8 cellular contexts compared by ENCODE assay signal in the genomic region with DNA sequence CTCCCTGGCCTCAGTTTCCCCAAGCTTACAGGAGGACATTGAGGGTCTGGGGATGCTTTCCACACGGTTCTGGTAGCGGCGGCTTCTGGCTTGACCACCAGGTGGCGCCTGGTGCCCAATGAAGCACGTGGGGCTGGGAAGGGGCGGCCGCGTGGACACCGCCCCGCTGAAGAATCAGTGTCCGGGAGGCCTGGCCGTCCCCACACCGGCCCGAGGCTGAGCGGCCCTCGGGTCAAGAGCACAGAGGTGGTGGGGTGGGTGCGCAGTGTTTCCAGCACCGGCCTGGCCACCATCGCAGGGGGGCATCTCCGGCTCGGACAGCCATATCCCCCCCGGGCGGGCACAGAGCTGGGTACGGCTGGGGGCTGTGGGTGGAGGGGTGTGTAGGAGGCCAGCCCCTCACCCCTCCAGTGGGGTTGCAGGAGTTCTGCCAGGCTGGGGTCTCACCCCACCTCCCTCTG. TPM values are rescaled to one million over a fixed set of nuclear protein-coding genes. Genes with fewer than 3 reads are reported as not detected.
A peak's percentile ranks its signal among the peaks of the same experiment; 100 is the strongest.
DNase-seq lines count a peak whose midpoint lies in the region; ATAC-seq, FAIRE-seq and TF ChIP-seq lines count a peak whose summit lies in the region.

No MANE protein-coding gene starts in this region.

- H3K4me1 ChIP-seq in A549 = 0 out of 3 replicates have a peak, but pooled peaks cover 4% of the 10 kb centered on the region
- H3K4me1 ChIP-seq in pancreas = no peaks in the 10 kb centered on the region
- H3K4me1 ChIP-seq in tibial nerve = peaks cover 0 to 36% (median 11%) of the 10 kb centered on the region in 4 donors

- no CpG with 5 or more reads among the region's 24 CpGs for WGBS in A549 (ENCODE audit: missing lambda C conversion rate)
- 9 to 22% methylated on average over 18 to 24 of the region's 24 CpGs for WGBS in pancreas, 2 donors
- WGBS in tibial nerve, 2 donors = 2 to 11% methylated on average over 7 to 21 of the region's 24 CpGs

- DNase-seq in A549 (ENCODE audit: low read depth in 1 of 2, low spot score in 1 of 2) (peak in 1 of 2 experiments; percentile 76), GM19238 (ENCODE audit: insufficient read length, low spot score) (peak; percentile 85), RPMI7951 (ENCODE audit: low read depth) (peak; percentile 58), foreskin fibroblast (peak in 1 of 2 donors; percentile 87), pancreas (peak in 5 of 6 donors; percentile 54 to 93 (median 83)), tibial nerve (ENCODE audit: low spot score in 2 of 2) (peak; percentile 66 to 79)
- DNase-seq in activated T-helper 9 cell treated with anti-CD3 and anti-CD28 coated beads, Interleukin-2, amount 50 U/mL, for 16 hours (ENCODE audit: low read depth) = peak; percentile 54

- H3K9me3 ChIP-seq in A549 (no peaks in the 10 kb centered on the region), pancreas (no peaks in the 10 kb centered on the region), tibial nerve (peaks cover 0 to 6% (median 0%) of the 10 kb centered on the region in 4 donors)

- intact Hi-C loops in pancreas (cut with DNase I) = loop anchor here (1.0 to 5.0 kb wide), 3 partner anchors 190 to 192 kb away; no protein-coding TSS in a partner anchor

- FAIRE-seq in A549 (lab: Jason Lieb, UNC) (no peak), pancreas (lab: Jason Lieb, UNC) (no peak)

- H3K27ac ChIP-seq in A549 (peak overlapping the region; percentile 59 to 85; a peak in 5 of 6 replicates), pancreas (no peak overlapping the region), tibial nerve (peak overlapping the region in 1 of 4 donors; percentile 57)

- TF ChIP-seq POLR2A in A549 (IDR thresholded peaks at IDR 0.05; ENCODE audit: low read length) (no peak), tibial nerve (IDR thresholded peaks at IDR 0.05) (no peak)

- ATAC-seq in A549 = peak; percentile 47 to 74
- peak; percentile 47 to 80 (median 74) for ATAC-seq in pancreas
- ATAC-seq in GM19324 (IDR thresholded peaks at IDR 0.05; ENCODE audit: low FRiP score, unreplicated experiment) = no peak

- H3K36me3 ChIP-seq in pancreas (no peaks in the 10 kb centered on the region), tibial nerve (no peaks in the 10 kb centered on the region)

- peak overlapping the region; percentile 76 for H3K4me2 ChIP-seq in A549

- H3K27me3 ChIP-seq in pancreas (no peaks in the 10 kb centered on the region), tibial nerve (no peaks in the 10 kb centered on the region)

- TF ChIP-seq EP300 in A549 (IDR thresholded peaks at IDR 0.05) = no peak
- TF ChIP-seq EP300 in tibial nerve (IDR thresholded peaks at IDR 0.05) = peak; percentile 23 to 44

- TF ChIP-seq CTCF in A549 (IDR thresholded peaks at IDR 0.05) = peak; percentile 76
- TF ChIP-seq CTCF in foreskin fibroblast (IDR thresholded peaks at IDR 0.05; ENCODE audit: low read depth, low read length) = peak; percentile 81
- TF ChIP-seq CTCF in pancreas (IDR thresholded peaks at IDR 0.05) = peak; percentile 86 to 95 (median 90)
- peak; percentile 92 to 99 (median 96) for TF ChIP-seq CTCF in tibial nerve (IDR thresholded peaks at IDR 0.05)

- POLR2A ChIA-PET in A549 (lab: Yijun Ruan, JAX) = interaction anchor here (0.6 kb wide), 1 partner anchor 145 kb away, joined by 4 read pairs; a partner anchor contains a TSS

- H3K4me3 ChIP-seq in A549 = no peak overlapping the region
- H3K4me3 ChIP-seq in foreskin fibroblast (ENCODE audit: low read depth in 1 of 2, low read length in 2 of 2) = no peak overlapping the region
- H3K4me3 ChIP-seq in pancreas = no peak overlapping the region
- peak overlapping the region in 2 of 4 donors; percentile 2 to 26 for H3K4me3 ChIP-seq in tibial nerve

- CTCF ChIA-PET in A549 (lab: Yijun Ruan, JAX) = interaction anchor here (0.6 to 10.7 kb wide), 34 partner anchors 11 to 422 kb away, joined by 3 to 272 read pairs (median 5); a partner anchor contains a TSS

- peak; percentile 77 to 84 for TF ChIP-seq RAD21 in A549 (conservative IDR thresholded peaks at IDR 0.05 in 1 of 2, IDR thresholded peaks at IDR 0.05 in 1 of 2)

TF ChIP-seq in A549, 52 proteins besides CTCF, POLR2A, EP300 and RAD21:
- TF ChIP-seq MYC (IDR thresholded peaks at IDR 0.05; ENCODE audit: borderline replicate concordance, low read length) = peak; percentile 91; the same call in 1 of the 2 replicates
- TF ChIP-seq, protein P1, sequence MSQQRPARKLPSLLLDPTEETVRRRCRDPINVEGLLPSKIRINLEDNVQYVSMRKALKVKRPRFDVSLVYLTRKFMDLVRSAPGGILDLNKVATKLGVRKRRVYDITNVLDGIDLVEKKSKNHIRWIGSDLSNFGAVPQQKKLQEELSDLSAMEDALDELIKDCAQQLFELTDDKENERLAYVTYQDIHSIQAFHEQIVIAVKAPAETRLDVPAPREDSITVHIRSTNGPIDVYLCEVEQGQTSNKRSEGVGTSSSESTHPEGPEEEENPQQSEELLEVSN (IDR thresholded peaks at IDR 0.05; ENCODE audit: borderline replicate concordance, low read depth) = peak; percentile 47; the same call in 1 of the 2 replicates
- TF ChIP-seq KDM1A (IDR thresholded peaks at IDR 0.05; ENCODE audit: low read depth) = no peak
- TF ChIP-seq, protein P2, sequence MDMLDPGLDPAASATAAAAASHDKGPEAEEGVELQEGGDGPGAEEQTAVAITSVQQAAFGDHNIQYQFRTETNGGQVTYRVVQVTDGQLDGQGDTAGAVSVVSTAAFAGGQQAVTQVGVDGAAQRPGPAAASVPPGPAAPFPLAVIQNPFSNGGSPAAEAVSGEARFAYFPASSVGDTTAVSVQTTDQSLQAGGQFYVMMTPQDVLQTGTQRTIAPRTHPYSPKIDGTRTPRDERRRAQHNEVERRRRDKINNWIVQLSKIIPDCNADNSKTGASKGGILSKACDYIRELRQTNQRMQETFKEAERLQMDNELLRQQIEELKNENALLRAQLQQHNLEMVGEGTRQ (IDR thresholded peaks at IDR 0.05) = peak; percentile 60; the same call in 1 of the 2 replicates
- TF ChIP-seq SMC3 (IDR thresholded peaks at IDR 0.05) = peak; percentile 91
- TF ChIP-seq, protein P3, sequence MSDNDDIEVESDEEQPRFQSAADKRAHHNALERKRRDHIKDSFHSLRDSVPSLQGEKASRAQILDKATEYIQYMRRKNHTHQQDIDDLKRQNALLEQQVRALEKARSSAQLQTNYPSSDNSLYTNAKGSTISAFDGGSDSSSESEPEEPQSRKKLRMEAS (IDR thresholded peaks at IDR 0.05) = peak; percentile 96

RNA-seq across cellular contexts. Expression of a gene that starts 27.8 kb away (rescaled TPM):
- polyA plus RNA-seq in A549 (2011; rRNA removed) = 2.8 and 3.7 TPM in 2 replicates
- 0.99 and 1.5 TPM in 2 replicates for polyA plus RNA-seq in A549 (2012; cell fraction: cytosol; rRNA removed)
- 0.36 and 0.67 TPM in 2 replicates for polyA plus RNA-seq in A549 (2012; cell fraction: nucleus; rRNA removed)
- 2.4 to 2.7 TPM (median 2.6 TPM) in 3 replicates for polyA plus RNA-seq in A549 (2017; fragmentation: RNase III; extraction: RNeasy Plus Mini Kit Qiagen cat#74134 plus additional on column Dnase treatment)
- 8.7 and 10.8 TPM in 2 replicates for polyA minus RNA-seq in A549 (2011; rRNA and poly(A)+ RNA removed)
- total RNA-seq in RPMI7951 (2014; rRNA removed; shearing (Covaris generic)) = 8.7 and 16.7 TPM in 2 replicates
- 10 to 100 TPM; 13.8 to 24.5 (median 16.2) TPM for total RNA-seq in pancreas
- polyA plus RNA-seq in pancreas = 1 to 10 TPM; 4.1 to 6.1 TPM
- total RNA-seq in tibial nerve = 10 to 100 TPM; 18.9 to 43.5 (median 27.2) TPM

Comparison
In these comparisons a context has a peak if more than half of its experiments do, and no peak if none do; other contexts are left out.
1. H3K27ac ChIP-seq: peak in A549 (2 of 2); none in pancreas (0 of 4).
2. Peak in every context shown above with its lines, with median percentiles within 50 percentile points of each other: CTCF ChIP-seq.